ENCODE assay signal across 12 cellular contexts in the genomic region with DNA sequence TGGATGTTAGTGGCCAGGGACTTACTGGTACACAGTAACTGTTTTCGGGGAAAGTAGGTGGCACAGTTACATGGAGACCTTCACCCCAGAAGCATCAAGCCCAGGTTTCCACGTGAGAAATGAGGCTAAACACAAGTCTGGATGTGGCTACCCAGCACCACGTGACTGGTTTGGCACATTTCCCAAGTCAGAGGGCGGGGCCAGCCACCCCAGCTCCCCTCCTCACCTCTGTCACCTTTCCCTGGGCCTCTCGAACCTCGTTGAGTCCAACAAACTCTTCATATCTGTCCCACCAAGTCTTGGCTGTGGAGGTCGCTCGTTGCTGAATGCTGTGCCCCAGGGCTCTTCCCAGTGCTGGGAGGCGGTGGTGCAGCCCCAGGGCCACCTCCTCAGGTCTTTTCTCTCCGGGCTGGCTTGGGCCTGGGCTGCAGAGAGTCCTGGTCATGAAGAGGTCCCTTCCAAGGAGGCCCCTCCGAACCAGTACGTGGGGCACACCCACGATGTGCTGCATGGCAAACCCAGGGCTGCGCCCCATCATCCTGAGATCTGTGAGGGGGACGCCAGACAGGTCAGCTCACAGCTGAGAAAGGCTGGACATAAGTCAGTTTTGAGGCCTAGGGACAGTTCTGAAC. TPM values are rescaled to one million over a fixed set of nuclear protein-coding genes. Genes with fewer than 3 reads are reported as not detected.
A peak's percentile ranks its signal among the peaks of the same experiment; 100 is the strongest.
DNase-seq lines count a peak whose midpoint lies in the region; ATAC-seq and TF ChIP-seq lines count a peak whose summit lies in the region.
"Had no signal": no experiment of that assay in that cellular context is flagged by ENCODE, and none has a peak within 500 bp of the region (broad histone marks: within the 10 kb centered on the region; RNA-seq: fewer than 3 reads in every experiment).

No MANE protein-coding gene starts in this region.

- H3K4me2 ChIP-seq in mesenchymal stem cell (ENCODE audit: low read length, poor library complexity, severe bottlenecking) (no peak overlapping the region), MM.1S (ENCODE audit: low read depth, low read length) (no peak overlapping the region)

- no peak overlapping the region for H3K4me3 Mint-ChIP-seq in activated naive CD8-positive, alpha-beta T cell
- H3K4me3 Mint-ChIP-seq in activated naive CD8-positive, alpha-beta T cell treated with anti-CD3 and anti-CD28 coated beads, Interleukin-2, amount 50 U/mL, for 24 hours = no peak overlapping the region
- H3K4me3 Mint-ChIP-seq: activated naive CD4-positive, alpha-beta T cell treated with anti-CD3 and anti-CD28 coated beads, Interleukin-2, amount 50 U/mL, for 24 hours had no signal

- peaks cover 9% of the 10 kb centered on the region for H3K79me2 ChIP-seq in MM.1S (ENCODE audit: low read length)

- H3K27me3 ChIP-seq in mesenchymal stem cell (ENCODE audit: control insufficient read depth in 1 of 2, insufficient read depth in 1 of 2, low read length in 2 of 2) (no peaks in the 10 kb centered on the region), MM.1S (replicated peaks; ENCODE audit: insufficient read depth, low read length) (no peaks in the 10 kb centered on the region)
- H3K27me3 ChIP-seq: SJCRH30 had no signal

- H3K4ac ChIP-seq in mesenchymal stem cell (ENCODE audit: low read depth in 1 of 2, low read length in 2 of 2) = no peak overlapping the region

- no peak overlapping the region for H3K14ac ChIP-seq in mesenchymal stem cell (ENCODE audit: low read length in 2 of 2)

- H2BK120ac ChIP-seq in mesenchymal stem cell (ENCODE audit: low read depth, low read length) = no peak overlapping the region

- H3K4me1 ChIP-seq in mesenchymal stem cell (ENCODE audit: control insufficient read depth, insufficient read depth, low read depth, low read length) = peaks cover 34% of the 10 kb centered on the region
- H3K4me1 ChIP-seq in MM.1S (ENCODE audit: low read length) = peaks cover 5% of the 10 kb centered on the region; the same call in 1 of the 2 replicates
- H3K4me1 ChIP-seq: SJCRH30 had no signal

- H2BK5ac ChIP-seq in mesenchymal stem cell (ENCODE audit: low read depth, low read length, poor library complexity, severe bottlenecking) = no peak overlapping the region

- peaks cover 27% of the 10 kb centered on the region for H3K4me1 Mint-ChIP-seq in activated naive CD8-positive, alpha-beta T cell (ENCODE audit: low read depth)
- peaks cover 21% of the 10 kb centered on the region for H3K4me1 Mint-ChIP-seq in activated naive CD8-positive, alpha-beta T cell treated with anti-CD3 and anti-CD28 coated beads, Interleukin-2, amount 50 U/mL, for 24 hours

- no peak overlapping the region for H2BK15ac ChIP-seq in mesenchymal stem cell (ENCODE audit: low read depth, poor library complexity, severe bottlenecking)

- H3K9me2 ChIP-seq in MM.1S (replicated peaks; ENCODE audit: insufficient read depth, low read length) = no peaks in the 10 kb centered on the region

- H2AFZ ChIP-seq in mesenchymal stem cell (ENCODE audit: low read depth, low read length) (no peak overlapping the region), MM.1S (ENCODE audit: low read length) (no peak overlapping the region)

- no peak overlapping the region for H3K27ac ChIP-seq in mesenchymal stem cell (ENCODE audit: low read length, poor library complexity, severe bottlenecking)
- no peak overlapping the region for H3K27ac ChIP-seq in MM.1S (ENCODE audit: low read length)
- H3K27ac ChIP-seq: SJCRH30 had no signal

- no peak overlapping the region for H4K91ac ChIP-seq in mesenchymal stem cell (ENCODE audit: low read length)

- no peak overlapping the region for H3K23ac ChIP-seq in mesenchymal stem cell (ENCODE audit: low read length in 2 of 2)

- H3K9ac ChIP-seq in mesenchymal stem cell (ENCODE audit: low read length) = peak overlapping the region; percentile 72
- no peak overlapping the region for H3K9ac ChIP-seq in MM.1S (ENCODE audit: low read length)

- H3K36me3 Mint-ChIP-seq in activated naive CD8-positive, alpha-beta T cell = no peaks in the 10 kb centered on the region
- H3K36me3 Mint-ChIP-seq in activated naive CD8-positive, alpha-beta T cell treated with anti-CD3 and anti-CD28 coated beads, Interleukin-2, amount 50 U/mL, for 24 hours (ENCODE audit: low read depth) = peaks cover 9% of the 10 kb centered on the region
- H3K36me3 Mint-ChIP-seq: activated naive CD4-positive, alpha-beta T cell treated with anti-CD3 and anti-CD28 coated beads, Interleukin-2, amount 50 U/mL, for 24 hours had no signal

- DNase-seq in activated naive CD8-positive, alpha-beta T cell treated with anti-CD3 and anti-CD28 coated beads, Interleukin-2, amount 50 U/mL, for 24 hours = no peak
- DNase-seq in mesenchymal stem cell (no peak), ureter (ENCODE audit: low spot score) (peak; percentile 48), iPS-NIHi11 (ENCODE audit: low spot score) (no peak), MM.1S (no peak)
- DNase-seq: effector CD8-positive, alpha-beta T cell; EL; NCI-H524; SJCRH30 had no signal

- peaks cover 12% of the 10 kb centered on the region for H3F3A ChIP-seq in MM.1S (ENCODE audit: insufficient read depth, low read length)

- peak overlapping the region; percentile 10 for H3K27ac Mint-ChIP-seq in activated naive CD8-positive, alpha-beta T cell
- no peak overlapping the region for H3K27ac Mint-ChIP-seq in activated naive CD8-positive, alpha-beta T cell treated with anti-CD3 and anti-CD28 coated beads, Interleukin-2, amount 50 U/mL, for 24 hours
- H3K27ac Mint-ChIP-seq: activated naive CD4-positive, alpha-beta T cell treated with anti-CD3 and anti-CD28 coated beads, Interleukin-2, amount 50 U/mL, for 24 hours had no signal

- 93% methylated on average over 15 of the region's 15 CpGs for WGBS in mesenchymal stem cell

- no peaks in the 10 kb centered on the region for H4K20me1 ChIP-seq in MM.1S (ENCODE audit: insufficient read depth, low read length)

- no peaks in the 10 kb centered on the region for H3K9me3 Mint-ChIP-seq in activated naive CD8-positive, alpha-beta T cell (ENCODE audit: low read depth)
- no peaks in the 10 kb centered on the region for H3K9me3 Mint-ChIP-seq in activated naive CD8-positive, alpha-beta T cell treated with anti-CD3 and anti-CD28 coated beads, Interleukin-2, amount 50 U/mL, for 24 hours
- H3K9me3 Mint-ChIP-seq: activated naive CD4-positive, alpha-beta T cell treated with anti-CD3 and anti-CD28 coated beads, Interleukin-2, amount 50 U/mL, for 24 hours had no signal

- H3K4me3 ChIP-seq in mesenchymal stem cell (ENCODE audit: insufficient read depth in 1 of 2, low read depth in 1 of 2, low read length in 2 of 2) (peak overlapping the region in 1 of 2 experiments; percentile 72), MM.1S (ENCODE audit: low read length) (no peak overlapping the region)
- H3K4me3 ChIP-seq: SJCRH30 had no signal

- H3K36me3 ChIP-seq in mesenchymal stem cell (ENCODE audit: control insufficient read depth in 1 of 2, insufficient read depth in 2 of 2, low read depth in 1 of 2, low read length in 2 of 2) = peaks cover 24 to 29% of the 10 kb centered on the region in 2 experiments
- H3K36me3 ChIP-seq in MM.1S (replicated peaks; ENCODE audit: insufficient read depth, low read length) = no peaks in the 10 kb centered on the region
- H3K36me3 ChIP-seq: SJCRH30 had no signal

- peaks cover 21% of the 10 kb centered on the region for H3K79me1 ChIP-seq in mesenchymal stem cell (replicated peaks; ENCODE audit: low read length, poor library complexity, severe bottlenecking)

- peak overlapping the region; percentile 0 for H4K8ac ChIP-seq in mesenchymal stem cell (ENCODE audit: low read length)

- H3K27me3 Mint-ChIP-seq in activated naive CD8-positive, alpha-beta T cell = no peaks in the 10 kb centered on the region
- no peaks in the 10 kb centered on the region for H3K27me3 Mint-ChIP-seq in activated naive CD8-positive, alpha-beta T cell treated with anti-CD3 and anti-CD28 coated beads, Interleukin-2, amount 50 U/mL, for 24 hours
- H3K27me3 Mint-ChIP-seq: activated naive CD4-positive, alpha-beta T cell treated with anti-CD3 and anti-CD28 coated beads, Interleukin-2, amount 50 U/mL, for 24 hours had no signal

- no peak for ATAC-seq in activated naive CD8-positive, alpha-beta T cell treated with anti-CD3 and anti-CD28 coated beads, Interleukin-2, amount 50 U/mL, for 24 hours
- ATAC-seq: activated CD4-positive, CD25-positive, alpha-beta regulatory T cell treated with anti-CD3 and anti-CD28 coated beads, Interleukin-2, amount 50 U/mL, for 24 hours had no signal

- H2AK5ac ChIP-seq in mesenchymal stem cell (ENCODE audit: low read length, severe bottlenecking) = peak overlapping the region; percentile 27

- no peak overlapping the region for H2BK12ac ChIP-seq in mesenchymal stem cell (ENCODE audit: low read length in 2 of 2)

- H3K18ac ChIP-seq in mesenchymal stem cell (ENCODE audit: low read depth in 1 of 2, low read length in 2 of 2) = no peak overlapping the region

- TF ChIP-seq CTCF in MM.1S (IDR thresholded peaks at IDR 0.05; ENCODE audit: low read length) = no peak

- H3K9me3 ChIP-seq in mesenchymal stem cell (ENCODE audit: control insufficient read depth, low read length) (no peaks in the 10 kb centered on the region), MM.1S (replicated peaks; ENCODE audit: insufficient read depth, low read length) (no peaks in the 10 kb centered on the region)
- H3K9me3 ChIP-seq: SJCRH30 had no signal

RNA-seq across cellular contexts. Expression of gene PLXNB1, which starts 4.8 kb away (rescaled TPM):
- 15.6 TPM for polyA plus RNA-seq in mesenchymal stem cell (2013, experiment 1 of 2)
- polyA plus RNA-seq in mesenchymal stem cell (2013, experiment 2 of 2) = 12.6 TPM
- 259 TPM for total RNA-seq in ureter

RNA-seq across cellular contexts. Expression of gene CCDC51, which starts 5.2 kb away (rescaled TPM):
- 11.4 TPM for polyA plus RNA-seq in mesenchymal stem cell (2013, experiment 1 of 2)
- polyA plus RNA-seq in mesenchymal stem cell (2013, experiment 2 of 2) = 11.7 TPM
- total RNA-seq in ureter = 10.4 TPM

RNA-seq across cellular contexts. Expression of gene TMA7, which starts 5.3 kb away (rescaled TPM):
- polyA plus RNA-seq in mesenchymal stem cell (2013, experiment 1 of 2) = 723 TPM
- 747 TPM for polyA plus RNA-seq in mesenchymal stem cell (2013, experiment 2 of 2)
- 237 TPM for total RNA-seq in ureter

RNA-seq across cellular contexts. Expression of gene ATRIP, which starts 11.8 kb away (rescaled TPM):
- polyA plus RNA-seq in mesenchymal stem cell (2013, experiment 1 of 2) = 4.5 TPM
- polyA plus RNA-seq in mesenchymal stem cell (2013, experiment 2 of 2) = 4.8 TPM
- total RNA-seq in ureter = 9.6 TPM
